In the genomic region with DNA sequence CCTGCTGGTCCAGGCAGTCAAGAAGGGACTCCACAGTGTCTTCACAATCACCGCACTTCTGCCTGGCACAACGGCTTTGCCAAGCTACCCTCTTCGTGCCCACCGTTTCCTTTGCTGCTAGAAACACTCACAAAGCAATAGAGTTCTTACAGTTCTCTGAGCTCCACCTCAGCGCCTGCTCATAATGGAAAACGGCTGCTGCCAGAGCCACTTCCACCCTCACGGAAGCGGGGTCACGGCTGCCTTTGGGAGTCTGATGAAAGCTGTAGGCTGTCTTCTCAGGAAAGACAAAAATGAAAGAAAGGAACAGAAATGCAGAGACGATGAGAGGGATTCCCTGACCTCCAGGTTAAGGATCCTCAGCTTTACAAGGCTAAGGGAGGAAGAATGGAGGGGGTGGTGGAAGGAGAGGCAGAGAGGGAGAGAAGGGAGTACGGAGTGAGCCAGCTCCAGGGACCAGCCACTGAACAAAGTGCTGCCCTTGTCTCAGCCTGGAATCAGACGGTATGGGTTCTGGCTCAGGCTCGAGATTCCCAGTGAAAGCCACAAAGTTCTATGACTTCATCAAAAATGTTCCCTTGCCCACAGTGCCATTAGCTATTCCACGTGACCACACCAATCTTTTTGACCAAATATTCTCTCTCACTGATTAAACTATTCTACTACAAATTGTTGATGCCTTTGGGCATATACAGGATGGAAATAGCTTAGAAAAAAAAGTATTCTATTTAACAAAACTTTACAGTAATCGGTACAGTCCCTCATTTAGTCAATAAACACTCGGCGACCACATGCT, we compare ENCODE assay signal across 7 cellular contexts. TPM values are rescaled to one million over a fixed set of nuclear protein-coding genes. Genes with fewer than 3 reads are reported as not detected.
A peak's percentile ranks its signal among the peaks of the same experiment; 100 is the strongest.
DNase-seq lines count a peak whose midpoint lies in the region; ATAC-seq and TF ChIP-seq lines count a peak whose summit lies in the region.
"Not testable (repeated sequence)": the region's sequence is repeated elsewhere in the genome, so short reads cannot be mapped to it uniquely, and the experiment has no call there.

No MANE protein-coding gene starts in this region.

- H3K36me3 Mint-ChIP-seq in osteocyte (ENCODE audit: unreplicated experiment): peaks cover 24% of the 10 kb centered on the region

- H3K4me3 ChIP-seq in AG10803 (ENCODE audit: low read length): peak overlapping the region; percentile 41
- not testable (repeated sequence) for H3K4me3 ChIP-seq in adipocyte (ENCODE audit: low read length); coronary artery; right cardiac atrium (ENCODE audit: low read length)

- H3K36me3 ChIP-seq in adipocyte (ENCODE audit: control insufficient read depth, insufficient read depth, low read length, severe bottlenecking): not testable (repeated sequence)

- H3K9me3 ChIP-seq in adipocyte (ENCODE audit: control insufficient read depth, low read length); right cardiac atrium (ENCODE audit: control insufficient read depth, low read length): not testable (repeated sequence)

- peaks cover 20% of the 10 kb centered on the region for H3K4me1 Mint-ChIP-seq in osteocyte (ENCODE audit: unreplicated experiment)

- not testable (repeated sequence) for H3K27me3 Mint-ChIP-seq in osteocyte (ENCODE audit: unreplicated experiment)

- not testable (repeated sequence) for TF ChIP-seq CTCF in AG10803 (conservative IDR thresholded peaks at IDR 0.05; ENCODE audit: low read length); coronary artery (IDR thresholded peaks at IDR 0.05); osteocyte (IDR thresholded peaks at IDR 0.05)

- ATAC-seq in right cardiac atrium: peak; percentile 24 to 45

- not testable (repeated sequence) for H3K27me3 ChIP-seq in adipocyte (replicated peaks; ENCODE audit: control insufficient read depth, insufficient read depth, low read length); right cardiac atrium (ENCODE audit: control insufficient read depth, insufficient read depth)

- WGBS in right cardiac atrium: 61% methylated on average over 16 of the region's 17 CpGs

- H3K4me1 ChIP-seq in adipocyte (ENCODE audit: control insufficient read depth, insufficient read depth, low read length); right cardiac atrium (ENCODE audit: control insufficient read depth, insufficient read depth, low read length): not testable (repeated sequence)

- not testable (repeated sequence) for H3K9ac ChIP-seq in adipocyte (ENCODE audit: low read length)

- peak overlapping the region; percentile 50 to 82 for H3K27ac ChIP-seq in coronary artery
- H3K27ac ChIP-seq in right cardiac atrium (ENCODE audit: low read length): peak overlapping the region; percentile 68

- H3K9me3 Mint-ChIP-seq in osteocyte (ENCODE audit: unreplicated experiment): not testable (repeated sequence)

- peak overlapping the region; percentile 93 for H3K27ac Mint-ChIP-seq in osteocyte (ENCODE audit: unreplicated experiment)

- intact Hi-C loops in right cardiac atrium (cut with DNase I): not testable (repeated sequence)

- peak overlapping the region; percentile 63 for H3K4me3 Mint-ChIP-seq in osteocyte (ENCODE audit: unreplicated experiment)

- DNase-seq in AG10803 (ENCODE audit: low read depth) (peak; percentile 49), GM04503 (ENCODE audit: low read depth) (peak; percentile 22), M059J (ENCODE audit: low read depth) (peak; percentile 67), adipocyte (ENCODE audit: low read depth) (peak; percentile 51), right cardiac atrium (peak in 1 of 3 donors; percentile 23)
- not testable (repeated sequence) for DNase-seq in coronary artery (ENCODE audit: low spot score); osteocyte (ENCODE audit: extremely low spot score, unreplicated experiment)

RNA-seq across cellular contexts. Expression of a gene that starts 58.8 kb away (rescaled TPM):
- total RNA-seq in M059J (2014; rRNA removed; shearing (Covaris generic)): 2.6 and 3.0 TPM in 2 replicates
- total RNA-seq in right cardiac atrium (10 to 100 TPM; 16.7 to 22.0 (median 17.8) TPM), osteocyte (239 and 248 TPM in 2 replicates)
- polyA plus RNA-seq in right cardiac atrium: 4.0 TPM

Comparison
In these comparisons a context has a peak if more than half of its experiments do, and no peak if none do; other contexts are left out.
1. RNA of a gene that starts 58.8 kb away (total RNA-seq): 239 to 248 TPM in osteocyte; 16.7 to 22.0 TPM in right cardiac atrium and 2.6 to 3.0 TPM in M059J; every median in the first group is over 10 times any median in the second.